ENCODE assay signal across 27 cellular contexts in genomic region chr6:121668259-121668658, GRCh38.
DNase-seq lines count a peak whose midpoint lies in the region; ATAC-seq lines count a peak whose summit lies in the region.
"Had no signal": no experiment of that assay in that cellular context is flagged by ENCODE, and none has a peak within 500 bp of the region (broad histone marks: within the 10 kb centered on the region; RNA-seq: fewer than 3 reads in every experiment).

No MANE protein-coding gene starts in this region.

- intact Hi-C loops in sciatic nerve (cut with DNase I), result no loop called here

- ATAC-seq in sciatic nerve (peak; percentile 60), GM21390 (IDR thresholded peaks at IDR 0.05; ENCODE audit: unreplicated experiment) (no peak)
- ATAC-seq: HCT116, K562 had no signal

- DNase-seq in AG20443 (ENCODE audit: low spot score) (peak; percentile 20), M059J (ENCODE audit: low read depth) (peak; percentile 40), fibroblast of peridontal ligament (ENCODE audit: extremely low read depth) (peak; percentile 47), sciatic nerve (ENCODE audit: low spot score) (no peak), Kasumi-1 (lab: John Stamatoyannopoulos, UW) (no peak), NCI-H345 (lab: John Stamatoyannopoulos, UW) (no peak)
- DNase-seq: ACHN; activated CD4-positive, alpha-beta T cell treated with anti-CD3 and anti-CD28 coated beads for 48 hours; activated gamma-delta T cell; activated naive CD8-positive, alpha-beta T cell treated with anti-CD3 and anti-CD28 coated beads, Interleukin-2, amount 10 ng/mL, durations not matched to agents 7 days and 5 days; activated T-cell treated with anti-CD3 and anti-CD28 coated beads, Interleukin-2, amount 50 U/mL, for 1 hour; dorsolateral prefrontal cortex; esophagus squamous epithelium; hypothalamus; left cardiac atrium; NCI-H1105; NCI-H187 treated with DMSO at 0.1 percent for 48 hours; NCI-H2171; NCI-H510A; RPMI8226; spleen; stimulated activated CD8-positive, alpha-beta memory T cell treated with anti-CD3 and anti-CD28 coated beads, Interleukin-4, amount 100 ng/mL, for 48 hours; T1000; WERI-Rb-1 had no signal

Comparison
In these comparisons a context has a peak if more than half of its experiments do, and no peak if none do; other contexts are left out.
1. DNase-seq: peak in AG20443 (single experiment), M059J (single experiment) and fibroblast of peridontal ligament (single experiment); none in sciatic nerve (single experiment), Kasumi-1 (0 of 2) and NCI-H345 (single experiment).